ENCODE assay signal across 8 cellular contexts in the genomic region with DNA sequence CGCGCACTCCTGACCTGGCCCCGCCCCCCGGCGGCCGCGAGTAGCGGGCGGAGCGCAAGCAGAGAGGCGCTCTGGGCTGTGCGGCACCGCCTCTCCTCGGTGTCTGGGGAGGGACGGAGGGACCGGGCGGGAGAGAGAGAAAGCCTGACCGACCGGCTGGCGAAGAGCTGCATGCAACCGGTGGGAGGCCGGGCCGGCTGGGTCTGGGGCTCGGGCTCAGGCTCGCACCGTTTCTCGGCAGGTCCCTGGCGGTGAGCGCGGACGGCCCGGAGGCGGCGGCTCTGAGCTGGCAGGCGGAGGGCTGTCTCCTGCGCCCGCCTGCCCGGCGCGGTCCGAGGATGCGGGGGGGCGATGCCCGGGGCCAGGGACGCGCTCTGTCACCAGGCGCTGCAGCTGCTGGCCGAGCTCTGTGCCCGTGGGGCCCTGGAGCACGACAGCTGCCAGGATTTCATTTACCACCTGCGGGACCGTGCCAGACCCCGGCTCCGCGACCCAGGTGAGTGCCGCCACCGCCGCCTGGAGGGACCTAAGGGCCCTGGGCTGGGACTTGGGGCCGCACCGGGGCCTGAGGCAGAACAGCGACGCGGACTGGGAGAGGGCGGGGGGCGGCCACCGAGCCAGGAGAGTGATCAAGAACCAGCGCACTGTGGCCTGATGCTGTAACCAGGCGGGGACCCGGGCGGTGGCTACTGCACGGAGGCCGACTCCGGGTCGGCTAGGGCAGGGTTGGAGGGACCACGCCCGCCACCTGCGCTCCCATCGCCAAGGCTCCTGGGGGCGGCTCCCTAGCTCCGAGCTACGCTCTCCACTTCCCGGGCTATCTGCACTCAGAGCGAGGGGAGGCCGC. TPM values are rescaled to one million over a fixed set of nuclear protein-coding genes. Genes with fewer than 3 reads are reported as not detected.
DNase-seq lines count a peak whose midpoint lies in the region; ATAC-seq and TF ChIP-seq lines count a peak whose summit lies in the region.

A gene with protein sequence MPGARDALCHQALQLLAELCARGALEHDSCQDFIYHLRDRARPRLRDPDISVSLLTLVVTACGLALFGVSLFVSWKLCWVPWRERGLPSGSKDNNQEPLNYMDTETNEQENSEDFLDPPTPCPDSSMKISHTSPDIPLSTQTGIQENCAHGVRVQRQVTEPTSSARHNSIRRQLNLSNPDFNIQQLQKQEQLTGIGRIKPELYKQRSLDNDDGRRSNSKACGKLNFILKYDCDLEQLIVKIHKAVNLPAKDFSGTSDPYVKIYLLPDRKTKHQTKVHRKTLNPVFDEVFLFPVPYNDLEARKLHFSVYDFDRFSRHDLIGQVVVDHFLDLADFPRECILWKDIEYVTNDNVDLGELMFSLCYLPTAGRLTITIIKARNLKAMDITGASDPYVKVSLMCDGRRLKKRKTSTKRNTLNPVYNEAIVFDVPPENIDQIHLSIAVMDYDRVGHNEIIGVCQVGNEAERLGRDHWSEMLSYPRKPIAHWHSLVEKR (plus strand): TSS at position 69 of the 847 bp plus-strand sequence. CDS start 283 bp downstream, at position 352.

- H3K4me3 ChIP-seq in mesenchymal stem cell (ENCODE audit: insufficient read depth in 1 of 2, low read depth in 1 of 2, low read length in 2 of 2) (peak within 1 kb of the TSS; percentile 55 to 75), testis (peak within 1 kb of the TSS; percentile 52 to 62)

- peaks cover 50 to 64% of the 10 kb centered on the region in 2 experiments for H3K27me3 ChIP-seq in mesenchymal stem cell (ENCODE audit: control insufficient read depth in 1 of 2, insufficient read depth in 1 of 2, low read length in 2 of 2)
- no peaks in the 10 kb centered on the region for H3K27me3 ChIP-seq in testis

- DNase-seq in GM10248 (ENCODE audit: extremely low spot score) (peak; percentile 50), endothelial cell (ENCODE audit: low spot score) (peak; percentile 55), mesenchymal stem cell (peak; percentile 5), testis (peak; percentile 67), NCI-H2107 (lab: John Stamatoyannopoulos, UW) (no peak), GOT3 (lab: John Stamatoyannopoulos, UW) (no peak)

- no peak within 1 kb of the TSS for H3K14ac ChIP-seq in mesenchymal stem cell (ENCODE audit: low read length in 2 of 2)

- H2BK120ac ChIP-seq in mesenchymal stem cell (ENCODE audit: low read depth, low read length) = no peak within 1 kb of the TSS

- no peaks in the 10 kb centered on the region for H3K79me1 ChIP-seq in mesenchymal stem cell (replicated peaks; ENCODE audit: low read length, poor library complexity, severe bottlenecking)

- ATAC-seq in HG02588 (IDR thresholded peaks at IDR 0.05; ENCODE audit: unreplicated experiment) (peak; percentile 86), SK-N-SH treated with all-trans-retinoic acid at 6 μM for 48 hours (peak; percentile 89)

- peak within 1 kb of the TSS; percentile 89 for H3K4me3 Mint-ChIP-seq in endothelial cell (ENCODE audit: unreplicated experiment)

- H3K9me3 ChIP-seq in mesenchymal stem cell (ENCODE audit: control insufficient read depth, low read length) (no peaks in the 10 kb centered on the region), testis (no peaks in the 10 kb centered on the region)

- H3K18ac ChIP-seq in mesenchymal stem cell (ENCODE audit: low read depth in 1 of 2, low read length in 2 of 2) = no peak within 1 kb of the TSS

- H3K4me1 ChIP-seq in mesenchymal stem cell (ENCODE audit: control insufficient read depth, insufficient read depth, low read depth, low read length) = peaks cover 16% of the 10 kb centered on the region
- H3K4me1 ChIP-seq in testis = no peaks in the 10 kb centered on the region

- H4K8ac ChIP-seq in mesenchymal stem cell (ENCODE audit: low read length) = no peak within 1 kb of the TSS

- TF ChIP-seq CTCF in GM10248 (IDR thresholded peaks at IDR 0.05; ENCODE audit: control extremely low read depth, extremely low read depth, low read depth, missing control alignments) (no peak), endothelial cell (IDR thresholded peaks at IDR 0.05; ENCODE audit: unreplicated experiment) (no peak), testis (IDR thresholded peaks at IDR 0.05) (no peak)

- H3K36me3 ChIP-seq in mesenchymal stem cell (ENCODE audit: control insufficient read depth in 1 of 2, insufficient read depth in 2 of 2, low read depth in 1 of 2, low read length in 2 of 2) = no peaks in the 10 kb centered on the region
- no peaks in the 10 kb centered on the region for H3K36me3 ChIP-seq in testis (ENCODE audit: low read depth, missing control alignments)

- H2BK15ac ChIP-seq in mesenchymal stem cell (ENCODE audit: low read depth, poor library complexity, severe bottlenecking) = peak within 1 kb of the TSS; percentile 66

- peak within 1 kb of the TSS; percentile 66 for H2AFZ ChIP-seq in mesenchymal stem cell (ENCODE audit: low read depth, low read length)

- H3K36me3 Mint-ChIP-seq in endothelial cell (ENCODE audit: low read depth, unreplicated experiment) = no peaks in the 10 kb centered on the region

- H3K27ac Mint-ChIP-seq in endothelial cell (ENCODE audit: unreplicated experiment) = no peak within 1 kb of the TSS

- no peak within 1 kb of the TSS for H2AK5ac ChIP-seq in mesenchymal stem cell (ENCODE audit: low read length, severe bottlenecking)

- peaks cover 2% of the 10 kb centered on the region for H3K27me3 Mint-ChIP-seq in endothelial cell (ENCODE audit: unreplicated experiment)

- H4K91ac ChIP-seq in mesenchymal stem cell (ENCODE audit: low read length) = no peak within 1 kb of the TSS

- H3K4me2 ChIP-seq in mesenchymal stem cell (ENCODE audit: low read length, poor library complexity, severe bottlenecking) = peak within 1 kb of the TSS; percentile 98

- H3K4ac ChIP-seq in mesenchymal stem cell (ENCODE audit: low read depth in 1 of 2, low read length in 2 of 2) = no peak within 1 kb of the TSS

- no peak within 1 kb of the TSS for H3K27ac ChIP-seq in mesenchymal stem cell (ENCODE audit: low read length, poor library complexity, severe bottlenecking)
- peak within 1 kb of the TSS in 1 of 2 donors; percentile 24 for H3K27ac ChIP-seq in testis

- H3K9ac ChIP-seq in mesenchymal stem cell (ENCODE audit: low read length) = no peak within 1 kb of the TSS

- no peaks in the 10 kb centered on the region for H3K9me3 Mint-ChIP-seq in endothelial cell (ENCODE audit: unreplicated experiment)

- CTCF ChIA-PET in GM10248 (lab: Yijun Ruan, JAX) = interaction anchor here (1.3 to 2.4 kb wide), 2 partner anchors 27 to 847 kb away, joined by 3 to 8 read pairs; no protein-coding TSS in a partner anchor

- under 1% methylated on average over 65 of the region's 84 CpGs for WGBS in mesenchymal stem cell
- WGBS in testis, 2 donors = 1% methylated on average over 59 of the region's 84 CpGs; no CpG with 5 or more reads in 1 of the 2 donors

- H2BK12ac ChIP-seq in mesenchymal stem cell (ENCODE audit: low read length in 2 of 2) = no peak within 1 kb of the TSS

- peak within 1 kb of the TSS in 1 of 2 experiments; percentile 60 for H3K23ac ChIP-seq in mesenchymal stem cell (ENCODE audit: low read length in 2 of 2)

- intact Hi-C loops in testis (cut with DNase I; ENCODE audit: low total_unique reads) = no loop called here

- TF ChIP-seq POLR2A in testis (IDR thresholded peaks at IDR 0.05) = no peak

- POLR2A ChIA-PET in GM10248 (lab: Yijun Ruan, JAX) = no interaction called here

- no peaks in the 10 kb centered on the region for H3K4me1 Mint-ChIP-seq in endothelial cell (ENCODE audit: unreplicated experiment)

- H2BK5ac ChIP-seq in mesenchymal stem cell (ENCODE audit: low read depth, low read length, poor library complexity, severe bottlenecking) = no peak within 1 kb of the TSS

TF ChIP-seq in SK-N-SH treated with all-trans-retinoic acid at 6 μM for 48 hours, 23 proteins besides CTCF, POLR2A, EP300 and RAD21 (continues in another document):
- TF ChIP-seq OSR1 (CRISPR knock-in tag; IDR thresholded peaks at IDR 0.05) (no peak), GLIS3 (CRISPR knock-in tag; IDR thresholded peaks at IDR 0.05) (no peak), PPARA (CRISPR knock-in tag; IDR thresholded peaks at IDR 0.05; ENCODE audit: borderline replicate concordance) (no peak), TSHZ2 (CRISPR knock-in tag; IDR thresholded peaks at IDR 0.05) (no peak), ZFP30 (CRISPR knock-in tag; IDR thresholded peaks at IDR 0.05) (no peak), CREB5 (CRISPR knock-in tag; IDR thresholded peaks at IDR 0.05; ENCODE audit: low read depth) (no peak)

RNA-seq across cellular contexts. Expression of the gene that starts here (rescaled TPM):
- total RNA-seq in endothelial cell (ENCODE audit: unreplicated experiment) (0.21 TPM), testis (1 to 10 TPM; 2.7 to 3.1 TPM)
- not detected for polyA plus RNA-seq in mesenchymal stem cell (2013, experiment 1 of 2)
- polyA plus RNA-seq in mesenchymal stem cell (2013, experiment 2 of 2) = not detected
- polyA plus RNA-seq in testis (ENCODE audit: insufficient read depth, low read depth, low replicate concordance) = 4.1 TPM

Comparison
In these comparisons a context has a peak if more than half of its experiments do, and no peak if none do; other contexts are left out.
1. Peak in DNase-seq in endothelial cell; RNA of the gene not detected or under 1 TPM.
2. DNase-seq: peak in GM10248 (single experiment), mesenchymal stem cell (single experiment) and testis (single experiment); none in NCI-H2107 (single experiment) and GOT3 (single experiment).